ENCODE assay signal across 8 cellular contexts in genomic region chr6:155315516-155315871, GRCh38. TPM values are rescaled to one million over a fixed set of nuclear protein-coding genes. Genes with fewer than 3 reads are reported as not detected.
DNase-seq lines count a peak whose midpoint lies in the region; ATAC-seq, FAIRE-seq and TF ChIP-seq lines count a peak whose summit lies in the region.

No MANE protein-coding gene starts in this region.

- TF ChIP-seq CTCF in gastroesophageal sphincter (IDR thresholded peaks at IDR 0.05), result no peak

- no peaks in the 10 kb centered on the region for H3K9me3 ChIP-seq in T-helper 17 cell (ENCODE audit: control insufficient read depth, low read length, poor library complexity, severe bottlenecking)
- H3K9me3 ChIP-seq in gastroesophageal sphincter, result no peaks in the 10 kb centered on the region

- peak overlapping the region; percentile 95 for H3K27ac Mint-ChIP-seq in T-helper 1 cell treated with Interleukin-12 subunit alpha and Interleukin-12 subunit beta and Interleukin-4 antibody, amounts not matched to agents 30 μg/mL and 1 μg/mL, for 36 hours
- H3K27ac Mint-ChIP-seq in T-helper 17 cell, result peak overlapping the region; percentile 97
- peak overlapping the region in 1 of 2 donors; percentile 97 for H3K27ac Mint-ChIP-seq in stimulated activated naive CD8-positive, alpha-beta T cell treated with anti-CD3 and anti-CD28 coated beads, Interleukin-15, amount 100 ng/mL, for 72 hours

- no peaks in the 10 kb centered on the region for H3K27me3 ChIP-seq in gastroesophageal sphincter

- peaks cover 10% of the 10 kb centered on the region for H3K36me3 Mint-ChIP-seq in T-helper 1 cell treated with Interleukin-12 subunit alpha and Interleukin-12 subunit beta and Interleukin-4 antibody, amounts not matched to agents 30 μg/mL and 1 μg/mL, for 36 hours (ENCODE audit: low read depth)
- peaks cover 2% of the 10 kb centered on the region for H3K36me3 Mint-ChIP-seq in T-helper 17 cell (ENCODE audit: low read depth)

- ATAC-seq in T-helper 17 cell (no peak), gastroesophageal sphincter (no peak), HG02798 (IDR thresholded peaks at IDR 0.05; ENCODE audit: poor library complexity, unreplicated experiment) (no peak), HG03139 (IDR thresholded peaks at IDR 0.05; ENCODE audit: unreplicated experiment) (no peak)
- ATAC-seq in stimulated activated naive CD8-positive, alpha-beta T cell treated with anti-CD3 and anti-CD28 coated beads, Interleukin-15, amount 100 ng/mL, for 72 hours, result no peak

- WGBS in gastroesophageal sphincter (ENCODE audit: low coverage in 1 of 2), 2 donors, result 24 to 35% methylated on average over 3 of the region's 3 CpGs

- DNase-seq in T-helper 1 cell, result no peak
- DNase-seq in T-helper 17 cell, result no peak
- DNase-seq in stimulated activated naive CD8-positive, alpha-beta T cell treated with anti-CD3 and anti-CD28 coated beads, Interleukin-15, amount 100 ng/mL, for 72 hours, result no peak
- no peak for DNase-seq in GM12892 (ENCODE audit: insufficient read length)

- peaks cover 33% of the 10 kb centered on the region for H3K4me1 Mint-ChIP-seq in T-helper 1 cell treated with Interleukin-12 subunit alpha and Interleukin-12 subunit beta and Interleukin-4 antibody, amounts not matched to agents 30 μg/mL and 1 μg/mL, for 36 hours (ENCODE audit: low read depth)
- peaks cover 27% of the 10 kb centered on the region for H3K4me1 Mint-ChIP-seq in T-helper 17 cell
- peaks cover 37% of the 10 kb centered on the region for H3K4me1 Mint-ChIP-seq in stimulated activated naive CD8-positive, alpha-beta T cell treated with anti-CD3 and anti-CD28 coated beads, Interleukin-15, amount 100 ng/mL, for 72 hours

- no peak for TF ChIP-seq POLR2A in gastroesophageal sphincter (IDR thresholded peaks at IDR 0.05)
- TF ChIP-seq POLR2A in GM12892 (IDR thresholded peaks at IDR 0.05; ENCODE audit: low read depth, low read length), result no peak

- H3K4me3 ChIP-seq in gastroesophageal sphincter, result peak overlapping the region; percentile 59 to 80

- no peaks in the 10 kb centered on the region for H3K27me3 Mint-ChIP-seq in T-helper 1 cell treated with Interleukin-12 subunit alpha and Interleukin-12 subunit beta and Interleukin-4 antibody, amounts not matched to agents 30 μg/mL and 1 μg/mL, for 36 hours (ENCODE audit: low read depth)
- no peaks in the 10 kb centered on the region for H3K27me3 Mint-ChIP-seq in T-helper 17 cell
- no peaks in the 10 kb centered on the region for H3K27me3 Mint-ChIP-seq in stimulated activated naive CD8-positive, alpha-beta T cell treated with anti-CD3 and anti-CD28 coated beads, Interleukin-15, amount 100 ng/mL, for 72 hours

- H3K27ac ChIP-seq in gastroesophageal sphincter, result peak overlapping the region; percentile 72 to 94 (median 88)

- H3K36me3 ChIP-seq in gastroesophageal sphincter, result no peaks in the 10 kb centered on the region

- no peak for TF ChIP-seq EP300 in gastroesophageal sphincter (IDR thresholded peaks at IDR 0.05)

- peak overlapping the region; percentile 96 for H3K4me3 Mint-ChIP-seq in T-helper 1 cell treated with Interleukin-12 subunit alpha and Interleukin-12 subunit beta and Interleukin-4 antibody, amounts not matched to agents 30 μg/mL and 1 μg/mL, for 36 hours
- peak overlapping the region; percentile 97 for H3K4me3 Mint-ChIP-seq in T-helper 17 cell
- peak overlapping the region; percentile 95 for H3K4me3 Mint-ChIP-seq in stimulated activated naive CD8-positive, alpha-beta T cell treated with anti-CD3 and anti-CD28 coated beads, Interleukin-15, amount 100 ng/mL, for 72 hours

- no peaks in the 10 kb centered on the region for H3K9me3 Mint-ChIP-seq in T-helper 1 cell treated with Interleukin-12 subunit alpha and Interleukin-12 subunit beta and Interleukin-4 antibody, amounts not matched to agents 30 μg/mL and 1 μg/mL, for 36 hours
- H3K9me3 Mint-ChIP-seq in stimulated activated naive CD8-positive, alpha-beta T cell treated with anti-CD3 and anti-CD28 coated beads, Interleukin-15, amount 100 ng/mL, for 72 hours, result no peaks in the 10 kb centered on the region

- peaks cover 0 to 20% (median 0%) of the 10 kb centered on the region in 3 donors for H3K4me1 ChIP-seq in gastroesophageal sphincter

- no peak for FAIRE-seq in GM12892 (lab: Jason Lieb, UNC)

RNA-seq across cellular contexts. Expression of gene TFB1M, which starts 1.2 kb away (rescaled TPM):
- 10 to 100 TPM; 13.7 to 16.6 TPM for total RNA-seq in T-helper 17 cell
- total RNA-seq in gastroesophageal sphincter, result 10 to 100 TPM in 3 of 4 donors, 1 to 10 TPM in 1; 6.7 to 16.4 (median 12.5) TPM
- 25.4 TPM for polyA plus RNA-seq in GM12892 (2012; ENCODE audit: missing spikeins)

RNA-seq across cellular contexts. Expression of gene CLDN20, which starts 51.7 kb away (rescaled TPM):
- total RNA-seq in T-helper 17 cell, result not detected
- under 1 TPM in 1 of 4 donors, not detected in 3; 0.27 TPM for total RNA-seq in gastroesophageal sphincter
- polyA plus RNA-seq in GM12892 (2012; ENCODE audit: missing spikeins), result 0.81 TPM
